8 cellular contexts compared by ENCODE assay signal in the genomic region with DNA sequence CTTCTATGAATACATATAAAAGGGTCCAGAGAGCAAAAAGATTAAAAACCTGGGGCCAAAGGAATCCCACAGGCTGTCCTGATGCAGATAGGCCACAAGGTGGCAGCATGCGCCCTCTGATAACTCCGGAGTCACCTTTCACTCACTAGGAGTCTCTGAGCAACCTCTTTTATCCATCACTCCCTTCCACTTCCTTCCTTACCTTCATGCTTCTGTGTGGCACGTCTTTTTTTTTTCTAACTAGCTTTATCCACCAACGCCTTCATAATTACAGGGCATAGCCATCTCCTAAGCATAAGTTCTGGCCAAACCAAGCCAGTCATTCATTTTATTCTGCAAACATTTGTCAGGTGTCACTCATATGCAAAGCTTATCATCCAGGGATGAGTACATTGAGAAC. TPM values are rescaled to one million over a fixed set of nuclear protein-coding genes. Genes with fewer than 3 reads are reported as not detected.
A peak's percentile ranks its signal among the peaks of the same experiment; 100 is the strongest.
DNase-seq lines count a peak whose midpoint lies in the region; ATAC-seq and TF ChIP-seq lines count a peak whose summit lies in the region.

No MANE protein-coding gene starts in this region.

- TF ChIP-seq CTCF in VCaP (conservative IDR thresholded peaks at IDR 0.05) = peak; percentile 96

- in situ Hi-C loops in T47D (cut with HindIII; ENCODE audit: low pct_unique_long_range_greater_than_20kb, low sequenced_read_pairs) = no loop called here

- DNase-seq in Ammon's horn (ENCODE audit: low spot score) (peak; percentile 79), H4 (ENCODE audit: low spot score) (peak; percentile 67), NCI-H2171 treated with DMSO at 0.1 percent for 48 hours (lab: John Stamatoyannopoulos, UW) (peak; percentile 87), T47D (ENCODE audit: low read depth in 1 of 2, low spot score in 1 of 2) (peak; percentile 58 to 79), iris pigment epithelial cell (ENCODE audit: low read depth) (peak; percentile 48)
- DNase-seq in stimulated activated CD4-positive, alpha-beta T cell treated with anti-CD3 and anti-CD28 coated beads, Interleukin-1b, Interleukin-23, amount 100 ng/mL, for 24 hours (ENCODE audit: low read depth in 4 of 4, low spot score in 1 of 4) = peak; percentile 26 to 49 (median 35)

- H3K27ac ChIP-seq in VCaP = no peak overlapping the region

- ATAC-seq in HG03469 (IDR thresholded peaks at IDR 0.05; ENCODE audit: unreplicated experiment) = no peak

RNA-seq across cellular contexts. Expression of gene PGLYRP4, which starts 3.9 kb away (rescaled TPM):
- total RNA-seq in H4 (2014; rRNA removed; shearing (Covaris generic)) = not detected in 2 replicates

RNA-seq across cellular contexts. Expression of gene S100A9, which starts 5.1 kb away (rescaled TPM):
- total RNA-seq in H4 (2014; rRNA removed; shearing (Covaris generic)) = 0.74 TPM in 1 of 2 replicates, not detected in the other

RNA-seq across cellular contexts. Expression of gene S100A12, which starts 22.9 kb away (rescaled TPM):
- not detected in 2 replicates for total RNA-seq in H4 (2014; rRNA removed; shearing (Covaris generic))

RNA-seq across cellular contexts. Expression of gene S100A8, which starts 38.4 kb away (rescaled TPM):
- total RNA-seq in H4 (2014; rRNA removed; shearing (Covaris generic)) = not detected in 2 replicates

RNA-seq across cellular contexts. Expression of gene PGLYRP3, which starts 39.8 kb away (rescaled TPM):
- not detected in 2 replicates for total RNA-seq in H4 (2014; rRNA removed; shearing (Covaris generic))

Comparison
In these comparisons a context has a peak if more than half of its experiments do, and no peak if none do; other contexts are left out.
1. DNase-seq: peak in every context shown above with its lines; median percentile 87 in NCI-H2171 treated with DMSO at 0.1 percent for 48 hours; 79 in Ammon's horn; 68 in T47D; 67 in H4; 48 in iris pigment epithelial cell; 35 in stimulated activated CD4-positive, alpha-beta T cell treated with anti-CD3 and anti-CD28 coated beads, Interleukin-1b, Interleukin-23, amount 100 ng/mL, for 24 hours.